In genomic region chrX:110180928-110181310, GRCh38 we compare ENCODE assay signal across 10 cellular contexts.
DNase-seq lines count a peak whose midpoint lies in the region; ATAC-seq and TF ChIP-seq lines count a peak whose summit lies in the region.
"Had no signal": no experiment of that assay in that cellular context is flagged by ENCODE, and none has a peak within 500 bp of the region (broad histone marks: within the 10 kb centered on the region; RNA-seq: fewer than 3 reads in every experiment).

No MANE protein-coding gene starts in this region.

- in situ Hi-C loops in GM13977 (cut with MboI; ENCODE audit: low pct_unique_long_range_greater_than_20kb, low sequenced_read_pairs, unreplicated experiment): no loop called here

- no peak for TF ChIP-seq CTCF in GM12865 (IDR thresholded peaks at IDR 0.05; ENCODE audit: insufficient read depth, low read depth, low read length, missing control alignments)
- no peak for TF ChIP-seq CTCF in GM13977 (IDR thresholded peaks at IDR 0.05; ENCODE audit: extremely low read depth, insufficient read depth, missing control alignments)

- no peak overlapping the region for H3K4me3 ChIP-seq in GM12865 (ENCODE audit: low read depth, low read length)

- peak; percentile 73 for ATAC-seq in GM21825 (IDR thresholded peaks at IDR 0.05; ENCODE audit: unreplicated experiment)

- DNase-seq in GM12865 (ENCODE audit: low read depth) (peak; percentile 68), HS-5 (ENCODE audit: low read depth) (peak; percentile 36), iris pigment epithelial cell (ENCODE audit: low read depth) (peak; percentile 50), NCI-H774 (lab: John Stamatoyannopoulos, UW) (no peak), GM13977 (ENCODE audit: low spot score) (no peak), NCI-H1048 (lab: John Stamatoyannopoulos, UW) (no peak)
- DNase-seq in stimulated activated CD4-positive, alpha-beta T cell treated with anti-CD3 and anti-CD28 coated beads, Interleukin-2, amount 100 ng/mL, for 48 hours: no peak
- DNase-seq: activated B cell treated with CpG ODN at 0.5 μM for 24 hours, DMS79 had no signal

Comparison
In these comparisons a context has a peak if more than half of its experiments do, and no peak if none do; other contexts are left out.
1. DNase-seq: peak in GM12865 (single experiment), HS-5 (single experiment) and iris pigment epithelial cell (single experiment); none in NCI-H774 (single experiment), stimulated activated CD4-positive, alpha-beta T cell treated with anti-CD3 and anti-CD28 coated beads, Interleukin-2, amount 100 ng/mL, for 48 hours (0 of 2), GM13977 (single experiment) and NCI-H1048 (single experiment).